In the genomic region with DNA sequence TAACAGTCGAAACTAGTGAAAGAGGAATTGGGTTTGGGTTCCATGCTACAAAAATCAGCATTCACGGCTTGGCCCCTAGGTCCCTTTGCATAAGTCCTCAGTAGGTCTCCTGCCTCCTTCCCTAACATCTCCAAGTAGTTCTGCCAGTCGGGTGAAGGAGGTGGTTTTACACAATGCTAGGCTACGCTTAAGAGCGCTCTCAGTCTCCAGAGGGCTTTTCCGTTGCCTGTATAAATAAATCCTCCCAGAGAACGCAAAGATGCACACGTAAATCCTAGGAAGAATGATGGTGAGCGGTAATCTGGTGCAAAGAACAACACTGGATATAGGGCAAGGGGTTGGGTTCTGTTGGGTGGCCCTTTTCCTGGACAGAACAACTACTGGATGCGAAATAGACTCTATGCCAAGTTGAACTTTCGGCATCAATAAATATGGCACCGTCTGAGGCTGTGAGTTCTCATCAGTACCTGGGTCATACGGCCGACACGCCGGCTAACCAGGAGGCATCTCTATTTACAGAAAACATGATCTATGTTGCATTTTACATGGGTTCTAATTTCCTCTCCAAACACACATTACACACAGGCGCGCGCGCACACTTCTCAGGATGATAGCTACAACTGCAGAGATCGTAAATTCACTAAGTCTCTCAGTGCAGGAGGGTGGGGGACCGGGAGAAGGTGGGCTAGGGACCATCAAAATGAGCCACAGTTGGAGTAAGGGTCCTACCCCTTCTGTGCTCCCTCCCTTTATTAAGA, we compare ENCODE assay signal across 8 cellular contexts. TPM values are rescaled to one million over a fixed set of nuclear protein-coding genes. Genes with fewer than 3 reads are reported as not detected.
DNase-seq lines count a peak whose midpoint lies in the region; ATAC-seq and TF ChIP-seq lines count a peak whose summit lies in the region.

No MANE protein-coding gene starts in this region.

- intact Hi-C loops in Calu3 (cut with micrococcal nuclease; ENCODE audit: unreplicated experiment) (loop anchor here (5.0 kb wide), 2 partner anchors 348 to 363 kb away; no protein-coding TSS in a partner anchor), activated B cell treated with CpG ODN at 0.5 μM for 24 hours (cut with micrococcal nuclease) (loop anchor here (2.0 to 5.0 kb wide), 4 partner anchors 21 to 1528 kb away; a partner anchor contains a TSS), right lobe of liver (cut with DNase I) (loop anchor here in 1 of 2 donors (5.0 kb wide), 1 partner anchor 353 kb away; no protein-coding TSS in a partner anchor)

- TF ChIP-seq CTCF in Calu3 (IDR thresholded peaks at IDR 0.05; ENCODE audit: unreplicated experiment) (no peak), LNCaP clone FGC (IDR thresholded peaks at IDR 0.05; ENCODE audit: control insufficient read depth, extremely low read depth, insufficient read depth) (no peak), activated B cell treated with CpG ODN at 0.5 μM for 24 hours (IDR thresholded peaks at IDR 0.05) (no peak), right lobe of liver (IDR thresholded peaks at IDR 0.05) (no peak)

- H3K4me3 ChIP-seq in LNCaP clone FGC (ENCODE audit: low read depth, low read length) (peak overlapping the region; percentile 67), right lobe of liver (peak overlapping the region; percentile 49 to 75 (median 74))

- H3K27ac Mint-ChIP-seq in Calu3 (ENCODE audit: unreplicated experiment) (peak overlapping the region; percentile 99), activated B cell treated with CpG ODN at 0.5 μM for 24 hours (peak overlapping the region; percentile 100)

- H3K9me3 Mint-ChIP-seq in Calu3 (ENCODE audit: low read depth, unreplicated experiment) (no peaks in the 10 kb centered on the region), activated B cell treated with CpG ODN at 0.5 μM for 24 hours (no peaks in the 10 kb centered on the region)

- ATAC-seq in activated B cell treated with CpG ODN at 0.5 μM for 24 hours (ENCODE audit: low read depth) (no peak), right lobe of liver (peak; percentile 1 to 2 (median 1)), GM21526 (IDR thresholded peaks at IDR 0.05; ENCODE audit: low FRiP score, unreplicated experiment) (no peak), HG03039 (IDR thresholded peaks at IDR 0.05; ENCODE audit: unreplicated experiment) (no peak)

- H3K27ac ChIP-seq in right lobe of liver: peak overlapping the region; percentile 94 to 99 (median 99)

- H3K9me3 ChIP-seq in right lobe of liver: no peaks in the 10 kb centered on the region

- no peaks in the 10 kb centered on the region for H3K27me3 Mint-ChIP-seq in Calu3 (ENCODE audit: unreplicated experiment)
- no peaks in the 10 kb centered on the region for H3K27me3 Mint-ChIP-seq in activated B cell treated with CpG ODN at 0.5 μM for 24 hours

- no peak for TF ChIP-seq POLR2A in right lobe of liver (IDR thresholded peaks at IDR 0.05)

- H3K36me3 Mint-ChIP-seq in Calu3 (ENCODE audit: insufficient read depth, unreplicated experiment) (peaks cover 33% of the 10 kb centered on the region), activated B cell treated with CpG ODN at 0.5 μM for 24 hours (ENCODE audit: low read depth) (peaks cover 52% of the 10 kb centered on the region)

- H3K4me1 Mint-ChIP-seq in Calu3 (ENCODE audit: low read depth, unreplicated experiment) (peaks cover 17% of the 10 kb centered on the region), activated B cell treated with CpG ODN at 0.5 μM for 24 hours (peaks cover 56% of the 10 kb centered on the region)

- peaks cover 0 to 19% (median 4%) of the 10 kb centered on the region in 4 donors for H3K4me1 ChIP-seq in right lobe of liver

- H3K27me3 ChIP-seq in right lobe of liver: no peaks in the 10 kb centered on the region

- POLR2A ChIA-PET in activated B cell treated with CpG ODN at 0.5 μM for 24 hours (lab: Charles Lee): interaction anchor here (0.6 to 3.6 kb wide), 16 partner anchors 21 to 212 kb away, joined by 3 to 86 read pairs (median 6); no protein-coding TSS in a partner anchor

- DNase-seq in Calu3 (no peak), LNCaP clone FGC (ENCODE audit: low read depth) (no peak), activated B cell treated with CpG ODN at 0.5 μM for 24 hours (no peak), dermis blood vessel endothelial cell (peak; percentile 62), right lobe of liver (peak; percentile 39 to 54 (median 46))
- peak; percentile 53 for DNase-seq in stimulated activated CD8-positive, alpha-beta memory T cell treated with anti-CD3 and anti-CD28 coated beads, Interleukin-4, amount 100 ng/mL, for 48 hours

- H3K36me3 ChIP-seq in right lobe of liver: peaks cover 0 to 1% (median 0%) of the 10 kb centered on the region in 4 donors

- H3K4me3 Mint-ChIP-seq in Calu3 (ENCODE audit: low read depth, unreplicated experiment) (peak overlapping the region; percentile 93), activated B cell treated with CpG ODN at 0.5 μM for 24 hours (peak overlapping the region; percentile 99)

- TSS peak; percentile 6 for BruUV-seq in Calu3 (replicated peaks; lab: Mats Ljungman, UMichigan)

- WGBS in right lobe of liver (ENCODE audit: insufficient coverage, low coverage, low lambda C conversion rate, missing lambda C conversion rate): under 1% methylated on average over 22 of the region's 22 CpGs

- CTCF ChIA-PET in Calu3 (lab: Charles Lee) (interaction anchor here (0.7 to 1.2 kb wide), 2 partner anchors 213 to 326 kb away, joined by 5 to 6 read pairs; no protein-coding TSS in a partner anchor), activated B cell treated with CpG ODN at 0.5 μM for 24 hours (lab: Charles Lee) (interaction anchor here (0.8 to 3.4 kb wide), 5 partner anchors 87 to 213 kb away, joined by 3 to 25 read pairs (median 3); no protein-coding TSS in a partner anchor)

RNA-seq across cellular contexts. Expression of a gene that starts 1.3 kb away (rescaled TPM):
- total RNA-seq in Calu3 (2022) (22.1 and 28.3 TPM in 2 replicates), activated B cell treated with CpG ODN at 0.5 μM for 24 hours (62.7 and 72.9 TPM in 2 replicates), dermis blood vessel endothelial cell (64.8 and 82.7 TPM in 2 replicates), right lobe of liver (10 to 100 TPM; 17.0 to 30.6 (median 22.6) TPM)

Comparison
In these comparisons a context has a peak if more than half of its experiments do, and no peak if none do; other contexts are left out.
1. DNase-seq: peak in dermis blood vessel endothelial cell (single experiment), right lobe of liver (3 of 3) and stimulated activated CD8-positive, alpha-beta memory T cell treated with anti-CD3 and anti-CD28 coated beads, Interleukin-4, amount 100 ng/mL, for 48 hours (single experiment); none in Calu3 (single experiment), LNCaP clone FGC (single experiment) and activated B cell treated with CpG ODN at 0.5 μM for 24 hours (single experiment).
2. ATAC-seq: peak in right lobe of liver (4 of 4); none in activated B cell treated with CpG ODN at 0.5 μM for 24 hours (single experiment), GM21526 (single experiment) and HG03039 (single experiment).